Comparison of ENCODE assay signal across 18 cellular contexts in the genomic region with DNA sequence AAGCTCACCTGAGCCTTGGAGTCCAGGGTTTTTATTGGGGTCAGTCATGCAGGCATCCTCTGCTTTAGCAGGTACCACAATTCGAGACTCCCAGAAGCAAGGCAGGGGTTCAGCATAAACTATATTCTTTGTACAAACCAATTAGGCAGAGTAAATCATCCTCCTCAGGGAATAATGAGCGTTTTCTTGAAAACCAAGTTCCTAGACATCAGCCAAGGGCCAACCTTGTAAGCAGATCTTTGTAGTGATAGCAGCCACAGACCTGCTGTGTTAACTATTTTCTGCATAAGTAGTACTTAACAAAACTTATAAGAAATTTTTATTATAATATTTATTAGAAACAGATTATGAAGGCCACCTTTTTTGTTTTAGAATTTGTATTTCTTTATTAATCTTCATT.
"Had no signal": no experiment of that assay in that cellular context is flagged by ENCODE, and none has a peak within 500 bp of the region (broad histone marks: within the 10 kb centered on the region; RNA-seq: fewer than 3 reads in every experiment).

No MANE protein-coding gene starts in this region.

- H3K9me3 ChIP-seq: lower lobe of right lung, psoas muscle, suprapubic skin, transverse colon had no signal

- H3K4me3 Mint-ChIP-seq: activated B cell treated with CpG ODN at 0.5 μM for 24 hours; activated CD4-positive, alpha-beta T cell treated with anti-CD3 and anti-CD28 coated beads, Interleukin-2, amount 10 ng/mL, durations not matched to agents 7 days and 5 days; activated naive CD4-positive, alpha-beta T cell treated with anti-CD3 and anti-CD28 coated beads, Interleukin-2, amount 10 ng/mL, durations not matched to agents 7 days and 5 days; central memory CD8-positive, alpha-beta T cell; nephron progenitor cell; stimulated activated naive CD8-positive, alpha-beta T cell treated with anti-CD3 and anti-CD28 coated beads, Interleukin-15, Interleukin-2, amounts not matched to agents 100 ng/mL and 50 ng/mL, for 24 hours had no signal

- H3K27me3 Mint-ChIP-seq: activated B cell treated with CpG ODN at 0.5 μM for 24 hours; activated CD4-positive, alpha-beta T cell treated with anti-CD3 and anti-CD28 coated beads, Interleukin-2, amount 10 ng/mL, durations not matched to agents 7 days and 5 days; activated naive CD4-positive, alpha-beta T cell treated with anti-CD3 and anti-CD28 coated beads, Interleukin-2, amount 10 ng/mL, durations not matched to agents 7 days and 5 days; activated naive CD8-positive, alpha-beta T cell treated with anti-CD3 and anti-CD28 coated beads, Interleukin-2, amount 50 U/mL, for 24 hours; activated T-helper 17 cell treated with anti-CD3 and anti-CD28 coated beads, Interleukin-2, amount 50 U/mL, for 72 hours; central memory CD8-positive, alpha-beta T cell; stimulated activated naive CD8-positive, alpha-beta T cell treated with anti-CD3 and anti-CD28 coated beads, Interleukin-15, Interleukin-2, amounts not matched to agents 100 ng/mL and 50 ng/mL, for 24 hours had no signal

- DNase-seq: activated B cell treated with CpG ODN at 0.5 μM for 24 hours; activated CD4-positive, alpha-beta T cell treated with anti-CD3 and anti-CD28 coated beads, Interleukin-2, amount 10 ng/mL, durations not matched to agents 7 days and 5 days; activated naive CD4-positive, alpha-beta T cell treated with anti-CD3 and anti-CD28 coated beads, Interleukin-2, amount 10 ng/mL, durations not matched to agents 7 days and 5 days; activated naive CD8-positive, alpha-beta T cell treated with anti-CD3 and anti-CD28 coated beads, Interleukin-2, amount 50 U/mL, for 24 hours; aorta; brain microvascular endothelial cell; hypothalamus; lower lobe of right lung; nephron progenitor cell; psoas muscle; right cardiac atrium; stimulated activated CD4-positive, alpha-beta T cell treated with anti-CD3 and anti-CD28 coated beads, Interleukin-2, amount 100 ng/mL, for 24 hours; transverse colon had no signal

- H3K27me3 ChIP-seq: brain microvascular endothelial cell, suprapubic skin, transverse colon had no signal

- H3K27ac Mint-ChIP-seq: activated B cell treated with CpG ODN at 0.5 μM for 24 hours; activated CD4-positive, alpha-beta T cell treated with anti-CD3 and anti-CD28 coated beads, Interleukin-2, amount 10 ng/mL, durations not matched to agents 7 days and 5 days; nephron progenitor cell had no signal

- H3K27ac ChIP-seq: brain microvascular endothelial cell, coronary artery, lower lobe of right lung, psoas muscle, suprapubic skin, transverse colon had no signal

- H3K4me1 Mint-ChIP-seq: activated B cell treated with CpG ODN at 0.5 μM for 24 hours had no signal

- H3K9me3 Mint-ChIP-seq: activated T-helper 17 cell treated with anti-CD3 and anti-CD28 coated beads, Interleukin-2, amount 50 U/mL, for 72 hours; central memory CD8-positive, alpha-beta T cell; stimulated activated naive CD8-positive, alpha-beta T cell treated with anti-CD3 and anti-CD28 coated beads, Interleukin-15, Interleukin-2, amounts not matched to agents 100 ng/mL and 50 ng/mL, for 24 hours had no signal

- H3K4me3 ChIP-seq: coronary artery, lower lobe of right lung, psoas muscle, suprapubic skin, transverse colon had no signal

- H3K4me1 ChIP-seq: lower lobe of right lung, psoas muscle had no signal
